Comparison of ENCODE assay signal across 13 cellular contexts in the genomic region with DNA sequence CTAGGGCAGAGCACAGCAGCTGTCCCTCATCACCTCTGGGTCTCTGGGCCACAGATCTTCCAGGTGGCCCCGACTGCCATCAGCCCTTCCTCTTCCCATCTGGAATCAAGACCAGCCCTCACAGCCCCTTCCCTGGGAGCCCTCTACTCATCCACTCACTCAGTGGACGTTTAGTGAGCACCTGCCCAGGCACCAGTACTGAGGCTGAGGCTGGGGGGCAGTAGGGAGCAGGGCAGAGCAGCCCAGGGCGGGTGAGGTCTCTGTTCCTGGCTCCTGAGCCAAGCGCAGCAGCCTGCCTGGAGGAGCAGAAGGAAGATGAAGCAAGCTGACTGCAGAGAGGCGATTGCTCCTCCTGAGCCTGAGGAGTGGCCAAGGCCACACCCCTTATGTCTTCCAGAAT. TPM values are rescaled to one million over a fixed set of nuclear protein-coding genes. Genes with fewer than 3 reads are reported as not detected.
A peak's percentile ranks its signal among the peaks of the same experiment; 100 is the strongest.
DNase-seq lines count a peak whose midpoint lies in the region; ATAC-seq, FAIRE-seq and TF ChIP-seq lines count a peak whose summit lies in the region.
"Had no signal": no experiment of that assay in that cellular context is flagged by ENCODE, and none has a peak within 500 bp of the region (broad histone marks: within the 10 kb centered on the region; RNA-seq: fewer than 3 reads in every experiment).

No MANE protein-coding gene starts in this region.

- H3K79me2 ChIP-seq in HepG2 (ENCODE audit: insufficient read depth, low read length), result no peaks in the 10 kb centered on the region

- 0 out of 2 replicates have a peak, but pooled peaks have one; percentile 15 for TF ChIP-seq CTCF in HepG2 (CRISPR knock-in tag; IDR thresholded peaks at IDR 0.05)

- intact Hi-C loops in HepG2 (cut with micrococcal nuclease; ENCODE audit: unreplicated experiment), result no loop called here

- H2AFZ ChIP-seq in HepG2 (ENCODE audit: low read length), result no peak overlapping the region

- TF ChIP-seq POLR2A in HepG2 (IDR thresholded peaks at IDR 0.05; ENCODE audit: insufficient read depth in 1 of 2, low read depth in 2 of 2, low read length in 2 of 2), result no peak

- H3K27ac ChIP-seq in HepG2 (ENCODE audit: extremely low read length, insufficient read depth, low read length), result no peak overlapping the region
- no peak overlapping the region for H3K27ac ChIP-seq in small intestine (ENCODE audit: low read depth in 1 of 2, low read length in 1 of 2)
- H3K27ac ChIP-seq: tibial nerve had no signal

- FAIRE-seq in HepG2 (lab: Jason Lieb, UNC), result no peak
- no peak for FAIRE-seq in small intestine (lab: Jason Lieb, UNC)

- in situ Hi-C loops in HepG2 (cut with HindIII; ENCODE audit: extremely low pct_ligation_motif_present, low pct_unique_long_range_greater_than_20kb), result no loop called here

- no peak overlapping the region for H3K9ac ChIP-seq in HepG2 (ENCODE audit: insufficient read depth, low read depth, low read length)

- H3K36me3 ChIP-seq in HepG2 (replicated peaks in 1 of 2; ENCODE audit: control insufficient read depth in 1 of 2, insufficient read depth in 2 of 2, low read length in 2 of 2) (no peaks in the 10 kb centered on the region), small intestine (ENCODE audit: control insufficient read depth in 2 of 2, insufficient read depth in 2 of 2, low read length in 2 of 2) (no peaks in the 10 kb centered on the region)

- DNase-seq in activated CD8-positive, alpha-beta memory T cell treated with anti-CD3 and anti-CD28 coated beads, Interleukin-2, amount 50 U/mL, for 48 hours, result peak; percentile 53
- DNase-seq in activated CD8-positive, alpha-beta memory T cell treated with anti-CD3 and anti-CD28 coated beads for 24 hours, result no peak
- DNase-seq in MV-4-11 (lab: John Stamatoyannopoulos, UW), result peak; percentile 24
- no peak for DNase-seq in HepG2 (ENCODE audit: low spot score)
- no peak for DNase-seq in HUDEP-2 (lab: John Stamatoyannopoulos, UW; ENCODE audit: unreplicated experiment in 76 of 76)
- DNase-seq in small intestine, result no peak
- DNase-seq: activated CD4-positive, alpha-beta T cell treated with anti-CD3 and anti-CD28 coated beads, Interleukin-2, amount 50 U/mL, for 1 hour; cortex of kidney; NCI-H187 had no signal

- 62% methylated on average over 4 of the region's 5 CpGs for WGBS in HepG2 (ENCODE audit: low lambda C conversion rate)
- WGBS in small intestine, 3 donors, result 11 to 37% (median 37%) methylated on average over 4 to 5 of the region's 5 CpGs

- POLR2A ChIA-PET in HepG2 (lab: Yijun Ruan, JAX), result no interaction called here

- no peak overlapping the region for H3K4me2 ChIP-seq in HepG2 (ENCODE audit: low read depth, low read length)

- CTCF ChIA-PET in HepG2 (lab: Yijun Ruan, JAX; ENCODE audit: low intra/inter-chr PET ratio, low total read pairs), result no interaction called here

- TF ChIP-seq EP300 in HepG2 (IDR thresholded peaks at IDR 0.05; ENCODE audit: low read depth in 2 of 2, low read length in 2 of 2) (no peak), HepG2 (CRISPR knock-in tag; IDR thresholded peaks at IDR 0.05; ENCODE audit: borderline replicate concordance) (no peak)

- no TSS peak for BruUV-seq in HepG2 (replicated peaks; lab: Mats Ljungman, UMichigan)

- H3K4me3 ChIP-seq in HepG2 (replicated peaks in 1 of 3; ENCODE audit: insufficient read depth in 1 of 3, low read depth in 2 of 3, low read length in 3 of 3) (no peak overlapping the region), small intestine (ENCODE audit: low read depth in 1 of 2, low read length in 2 of 2) (no peak overlapping the region)
- H3K4me3 ChIP-seq: tibial nerve had no signal

- H4K20me1 ChIP-seq in HepG2 (ENCODE audit: insufficient read depth, low read length), result no peaks in the 10 kb centered on the region

- peak; percentile 13; the same call in 1 of the 3 replicates for ATAC-seq in HepG2
- ATAC-seq: activated naive CD4-positive, alpha-beta T cell treated with anti-CD3 and anti-CD28 coated beads, Interleukin-2, amount 50 U/mL, for 72 hours had no signal

- H3K27me3 ChIP-seq in HepG2 (ENCODE audit: control insufficient read depth in 1 of 2, insufficient read depth in 2 of 2, low read length in 2 of 2) (peaks cover 0 to 6% of the 10 kb centered on the region in 2 experiments; a peak in 3 of 5 replicates), small intestine (ENCODE audit: control insufficient read depth in 2 of 2, insufficient read depth in 2 of 2, low read length in 2 of 2) (peaks cover 14 to 25% of the 10 kb centered on the region in 2 donors)

- no peak for TF ChIP-seq RAD21 in HepG2 (CRISPR knock-in tag; IDR thresholded peaks at IDR 0.05)

- H3K9me3 ChIP-seq in HepG2 (ENCODE audit: low read length) (no peaks in the 10 kb centered on the region), small intestine (ENCODE audit: control insufficient read depth, low read depth) (no peaks in the 10 kb centered on the region)
- H3K9me3 ChIP-seq: tibial nerve had no signal

- H3K4me1 ChIP-seq in HepG2 (ENCODE audit: insufficient read depth, low read length), result peaks cover 8% of the 10 kb centered on the region; the same call in 1 of the 2 replicates
- H3K4me1 ChIP-seq in small intestine (ENCODE audit: control insufficient read depth in 2 of 2, insufficient read depth in 1 of 2, low read depth in 1 of 2, low read length in 1 of 2), result no peaks in the 10 kb centered on the region

RNA-seq across cellular contexts. Expression of a gene that starts 5.5 kb away (rescaled TPM):
- total RNA-seq in HepG2 (2016; rRNA removed; fragmentation: Illumina TruSeq; extraction: Trizol), result 2.1 and 2.6 TPM in 2 replicates
- 0.10 and 0.18 TPM in 2 replicates for total RNA-seq in HepG2 (2016; cell fraction: cytosol; rRNA removed; fragmentation: Illumina TruSeq; extraction: Trizol; ENCODE audit: low read depth)
- total RNA-seq in HepG2 (2016; cell fraction: insoluble cytoplasmic fraction; rRNA removed; fragmentation: Illumina TruSeq; extraction: Trizol), result 1.6 and 2.3 TPM in 2 replicates
- total RNA-seq in HepG2 (2016; cell fraction: membrane; rRNA removed; fragmentation: Illumina TruSeq; extraction: Trizol), result 0.65 and 0.77 TPM in 2 replicates
- total RNA-seq in HepG2 (2016; cell fraction: nucleus; rRNA removed; fragmentation: Illumina TruSeq; extraction: Trizol), result 1.8 and 2.3 TPM in 2 replicates
- 1.3 and 2.2 TPM in 2 replicates for polyA plus RNA-seq in HepG2 (2011; rRNA removed)
- polyA plus RNA-seq in HepG2 (2011; cell fraction: cytosol; rRNA removed), result 1.2 TPM in 2 replicates
- 4.1 and 4.5 TPM in 2 replicates for polyA plus RNA-seq in HepG2 (2011; cell fraction: nucleus; rRNA removed)
- 0.87 and 1.2 TPM in 2 replicates for polyA plus RNA-seq in HepG2 (2012)
- polyA plus RNA-seq in HepG2 (2016; cell fraction: cytosol; fragmentation: Illumina TruSeq; extraction: Trizol; ENCODE audit: low read depth), result 0.20 TPM in 2 replicates
- 1.7 and 2.3 TPM in 2 replicates for polyA plus RNA-seq in HepG2 (2016; cell fraction: insoluble cytoplasmic fraction; fragmentation: Illumina TruSeq; extraction: Trizol; ENCODE audit: low read depth)
- polyA plus RNA-seq in HepG2 (2016; cell fraction: membrane; fragmentation: Illumina TruSeq; extraction: Trizol; ENCODE audit: low read depth), result 0.47 and 0.71 TPM in 2 replicates
- 3.0 and 3.2 TPM in 2 replicates for polyA plus RNA-seq in HepG2 (2016; cell fraction: nucleus; fragmentation: Illumina TruSeq; extraction: Trizol; ENCODE audit: insufficient read depth, low read depth)
- 3.4 TPM in 1 of 2 replicates, not detected in the other for polyA minus RNA-seq in HepG2 (2011; rRNA and poly(A)+ RNA removed; ENCODE audit: low replicate concordance)
- polyA minus RNA-seq in HepG2 (2011; cell fraction: cytosol; rRNA and poly(A)+ RNA removed), result 1.5 and 2.2 TPM in 2 replicates
- polyA minus RNA-seq in HepG2 (2011; cell fraction: nucleus; rRNA and poly(A)+ RNA removed), result 1.4 and 1.5 TPM in 2 replicates
- polyA plus RNA-seq in small intestine, result 1 to 10 TPM in 1 of 3 donors, under 1 TPM in 2; 0.22 to 3.5 (median 0.27) TPM

RNA-seq across cellular contexts. Expression of a gene that starts 21.8 kb away (rescaled TPM):
- 3.8 and 9.0 TPM in 2 replicates for total RNA-seq in HepG2 (2016; rRNA removed; fragmentation: Illumina TruSeq; extraction: Trizol)
- 1.6 and 2.0 TPM in 2 replicates for total RNA-seq in HepG2 (2016; cell fraction: cytosol; rRNA removed; fragmentation: Illumina TruSeq; extraction: Trizol; ENCODE audit: low read depth)
- 3.7 and 9.9 TPM in 2 replicates for total RNA-seq in HepG2 (2016; cell fraction: insoluble cytoplasmic fraction; rRNA removed; fragmentation: Illumina TruSeq; extraction: Trizol)
- total RNA-seq in HepG2 (2016; cell fraction: membrane; rRNA removed; fragmentation: Illumina TruSeq; extraction: Trizol), result 2.6 and 3.5 TPM in 2 replicates
- 11.3 and 13.3 TPM in 2 replicates for total RNA-seq in HepG2 (2016; cell fraction: nucleus; rRNA removed; fragmentation: Illumina TruSeq; extraction: Trizol)
- polyA plus RNA-seq in HepG2 (2011; rRNA removed), result 11.5 and 19.0 TPM in 2 replicates
- 5.2 and 7.9 TPM in 2 replicates for polyA plus RNA-seq in HepG2 (2011; cell fraction: cytosol; rRNA removed)
- 58.3 and 62.0 TPM in 2 replicates for polyA plus RNA-seq in HepG2 (2011; cell fraction: nucleus; rRNA removed)
- 11.0 and 15.5 TPM in 2 replicates for polyA plus RNA-seq in HepG2 (2012)
- 2.4 and 2.9 TPM in 2 replicates for polyA plus RNA-seq in HepG2 (2016; cell fraction: cytosol; fragmentation: Illumina TruSeq; extraction: Trizol; ENCODE audit: low read depth)
- polyA plus RNA-seq in HepG2 (2016; cell fraction: insoluble cytoplasmic fraction; fragmentation: Illumina TruSeq; extraction: Trizol; ENCODE audit: low read depth), result 4.2 and 5.5 TPM in 2 replicates
- polyA plus RNA-seq in HepG2 (2016; cell fraction: membrane; fragmentation: Illumina TruSeq; extraction: Trizol; ENCODE audit: low read depth), result 3.1 and 3.4 TPM in 2 replicates
- 25.4 and 29.9 TPM in 2 replicates for polyA plus RNA-seq in HepG2 (2016; cell fraction: nucleus; fragmentation: Illumina TruSeq; extraction: Trizol; ENCODE audit: insufficient read depth, low read depth)
- polyA minus RNA-seq in HepG2 (2011; rRNA and poly(A)+ RNA removed; ENCODE audit: low replicate concordance), result 2.0 and 19.4 TPM in 2 replicates
- polyA minus RNA-seq in HepG2 (2011; cell fraction: cytosol; rRNA and poly(A)+ RNA removed), result 6.5 and 8.6 TPM in 2 replicates
- 7.1 and 7.6 TPM in 2 replicates for polyA minus RNA-seq in HepG2 (2011; cell fraction: nucleus; rRNA and poly(A)+ RNA removed)
- polyA plus RNA-seq in small intestine, result 10 to 100 TPM; 28.2 to 85.9 (median 79.8) TPM

RNA-seq across cellular contexts. Expression of a gene that starts 23.5 kb away (rescaled TPM):
- total RNA-seq in HepG2 (2016; rRNA removed; fragmentation: Illumina TruSeq; extraction: Trizol), result 9.9 and 24.5 TPM in 2 replicates
- total RNA-seq in HepG2 (2016; cell fraction: cytosol; rRNA removed; fragmentation: Illumina TruSeq; extraction: Trizol; ENCODE audit: low read depth), result 17.8 and 21.3 TPM in 2 replicates
- total RNA-seq in HepG2 (2016; cell fraction: insoluble cytoplasmic fraction; rRNA removed; fragmentation: Illumina TruSeq; extraction: Trizol), result 10.7 and 27.7 TPM in 2 replicates
- 16.6 and 17.3 TPM in 2 replicates for total RNA-seq in HepG2 (2016; cell fraction: membrane; rRNA removed; fragmentation: Illumina TruSeq; extraction: Trizol)
- total RNA-seq in HepG2 (2016; cell fraction: nucleus; rRNA removed; fragmentation: Illumina TruSeq; extraction: Trizol), result 27.3 and 33.6 TPM in 2 replicates
- polyA plus RNA-seq in HepG2 (2011; rRNA removed) (42.7 and 43.1 TPM in 2 replicates), small intestine (100 to 1,000 TPM in 2 of 3 donors, 10 to 100 TPM in 1; 61.2 to 371 (median 336) TPM)
- 11.7 and 13.0 TPM in 2 replicates for polyA plus RNA-seq in HepG2 (2011; cell fraction: cytosol; rRNA removed)
- 163 and 176 TPM in 2 replicates for polyA plus RNA-seq in HepG2 (2011; cell fraction: nucleus; rRNA removed)
- 20.9 and 22.0 TPM in 2 replicates for polyA plus RNA-seq in HepG2 (2012)
- polyA plus RNA-seq in HepG2 (2016; cell fraction: cytosol; fragmentation: Illumina TruSeq; extraction: Trizol; ENCODE audit: low read depth), result 10.7 and 12.5 TPM in 2 replicates
- polyA plus RNA-seq in HepG2 (2016; cell fraction: insoluble cytoplasmic fraction; fragmentation: Illumina TruSeq; extraction: Trizol; ENCODE audit: low read depth), result 10.1 and 10.6 TPM in 2 replicates
- 12.3 and 13.1 TPM in 2 replicates for polyA plus RNA-seq in HepG2 (2016; cell fraction: membrane; fragmentation: Illumina TruSeq; extraction: Trizol; ENCODE audit: low read depth)
- 91.8 and 97.4 TPM in 2 replicates for polyA plus RNA-seq in HepG2 (2016; cell fraction: nucleus; fragmentation: Illumina TruSeq; extraction: Trizol; ENCODE audit: insufficient read depth, low read depth)
- polyA minus RNA-seq in HepG2 (2011; rRNA and poly(A)+ RNA removed; ENCODE audit: low replicate concordance), result 12.9 and 13.6 TPM in 2 replicates
- polyA minus RNA-seq in HepG2 (2011; cell fraction: cytosol; rRNA and poly(A)+ RNA removed), result 3.1 TPM in 2 replicates
- polyA minus RNA-seq in HepG2 (2011; cell fraction: nucleus; rRNA and poly(A)+ RNA removed), result 20.0 and 26.5 TPM in 2 replicates

RNA-seq across cellular contexts. Expression of a gene that starts 27.9 kb away (rescaled TPM):
- total RNA-seq in HepG2 (2016; rRNA removed; fragmentation: Illumina TruSeq; extraction: Trizol), result 2.3 and 9.2 TPM in 2 replicates
- total RNA-seq in HepG2 (2016; cell fraction: cytosol; rRNA removed; fragmentation: Illumina TruSeq; extraction: Trizol; ENCODE audit: low read depth), result 0.91 and 1.5 TPM in 2 replicates
- total RNA-seq in HepG2 (2016; cell fraction: insoluble cytoplasmic fraction; rRNA removed; fragmentation: Illumina TruSeq; extraction: Trizol), result 1.4 and 10.1 TPM in 2 replicates
- 1.9 and 2.4 TPM in 2 replicates for total RNA-seq in HepG2 (2016; cell fraction: membrane; rRNA removed; fragmentation: Illumina TruSeq; extraction: Trizol)
- total RNA-seq in HepG2 (2016; cell fraction: nucleus; rRNA removed; fragmentation: Illumina TruSeq; extraction: Trizol), result 11.6 and 16.2 TPM in 2 replicates
- polyA plus RNA-seq in HepG2 (2011; rRNA removed) (19.5 and 26.5 TPM in 2 replicates), small intestine (100 to 1,000 TPM in 1 of 3 donors, 10 to 100 TPM in 2; 14.6 to 115 (median 54.3) TPM)
- 4.5 and 5.2 TPM in 2 replicates for polyA plus RNA-seq in HepG2 (2011; cell fraction: cytosol; rRNA removed)
- 177 and 200 TPM in 2 replicates for polyA plus RNA-seq in HepG2 (2011; cell fraction: nucleus; rRNA removed)
- 15.0 and 23.3 TPM in 2 replicates for polyA plus RNA-seq in HepG2 (2012)
- 0.49 and 0.80 TPM in 2 replicates for polyA plus RNA-seq in HepG2 (2016; cell fraction: cytosol; fragmentation: Illumina TruSeq; extraction: Trizol; ENCODE audit: low read depth)
- 2.0 and 2.6 TPM in 2 replicates for polyA plus RNA-seq in HepG2 (2016; cell fraction: insoluble cytoplasmic fraction; fragmentation: Illumina TruSeq; extraction: Trizol; ENCODE audit: low read depth)
- polyA plus RNA-seq in HepG2 (2016; cell fraction: membrane; fragmentation: Illumina TruSeq; extraction: Trizol; ENCODE audit: low read depth), result 1.7 and 2.0 TPM in 2 replicates
- polyA plus RNA-seq in HepG2 (2016; cell fraction: nucleus; fragmentation: Illumina TruSeq; extraction: Trizol; ENCODE audit: insufficient read depth, low read depth), result 62.6 and 63.1 TPM in 2 replicates
- polyA minus RNA-seq in HepG2 (2011; rRNA and poly(A)+ RNA removed; ENCODE audit: low replicate concordance), result 7.0 and 8.4 TPM in 2 replicates
- polyA minus RNA-seq in HepG2 (2011; cell fraction: cytosol; rRNA and poly(A)+ RNA removed), result 0.79 and 1.7 TPM in 2 replicates
- 21.3 and 22.5 TPM in 2 replicates for polyA minus RNA-seq in HepG2 (2011; cell fraction: nucleus; rRNA and poly(A)+ RNA removed)

RNA-seq across cellular contexts. Expression of a gene that starts 43.4 kb away (rescaled TPM):
- not detected in 2 replicates for total RNA-seq in HepG2 (2016; rRNA removed; fragmentation: Illumina TruSeq; extraction: Trizol)
- not detected in 2 replicates for total RNA-seq in HepG2 (2016; cell fraction: cytosol; rRNA removed; fragmentation: Illumina TruSeq; extraction: Trizol; ENCODE audit: low read depth)
- not detected in 2 replicates for total RNA-seq in HepG2 (2016; cell fraction: insoluble cytoplasmic fraction; rRNA removed; fragmentation: Illumina TruSeq; extraction: Trizol)
- not detected in 2 replicates for total RNA-seq in HepG2 (2016; cell fraction: membrane; rRNA removed; fragmentation: Illumina TruSeq; extraction: Trizol)
- total RNA-seq in HepG2 (2016; cell fraction: nucleus; rRNA removed; fragmentation: Illumina TruSeq; extraction: Trizol), result not detected in 2 replicates
- 0.29 TPM in 1 of 2 replicates, not detected in the other for polyA plus RNA-seq in HepG2 (2011; rRNA removed)
- polyA plus RNA-seq in HepG2 (2011; cell fraction: cytosol; rRNA removed), result 0.27 TPM in 1 of 2 replicates, not detected in the other
- not detected in 2 replicates for polyA plus RNA-seq in HepG2 (2011; cell fraction: nucleus; rRNA removed)
- not detected in 2 replicates for polyA plus RNA-seq in HepG2 (2012)
- polyA plus RNA-seq in HepG2 (2016; cell fraction: cytosol; fragmentation: Illumina TruSeq; extraction: Trizol; ENCODE audit: low read depth), result not detected in 2 replicates
- not detected in 2 replicates for polyA plus RNA-seq in HepG2 (2016; cell fraction: insoluble cytoplasmic fraction; fragmentation: Illumina TruSeq; extraction: Trizol; ENCODE audit: low read depth)
- polyA plus RNA-seq in HepG2 (2016; cell fraction: membrane; fragmentation: Illumina TruSeq; extraction: Trizol; ENCODE audit: low read depth), result not detected in 2 replicates
- polyA plus RNA-seq in HepG2 (2016; cell fraction: nucleus; fragmentation: Illumina TruSeq; extraction: Trizol; ENCODE audit: insufficient read depth, low read depth), result not detected in 2 replicates
- not detected in 2 replicates for polyA minus RNA-seq in HepG2 (2011; rRNA and poly(A)+ RNA removed; ENCODE audit: low replicate concordance)
- polyA minus RNA-seq in HepG2 (2011; cell fraction: cytosol; rRNA and poly(A)+ RNA removed), result not detected in 2 replicates
- not detected in 2 replicates for polyA minus RNA-seq in HepG2 (2011; cell fraction: nucleus; rRNA and poly(A)+ RNA removed)
- polyA plus RNA-seq in small intestine, result under 1 TPM in 1 of 3 donors, not detected in 2; 0.33 TPM
- total RNA-seq: fibroblast of villous mesenchyme, myocyte, tibial nerve had no signal

Comparison
In these comparisons a context has a peak if more than half of its experiments do, and no peak if none do; other contexts are left out.
1. DNase-seq: peak in activated CD8-positive, alpha-beta memory T cell treated with anti-CD3 and anti-CD28 coated beads, Interleukin-2, amount 50 U/mL, for 48 hours (single experiment) and MV-4-11 (single experiment); none in activated CD8-positive, alpha-beta memory T cell treated with anti-CD3 and anti-CD28 coated beads for 24 hours (single experiment), HepG2 (single experiment), HUDEP-2 (0 of 76) and small intestine (single experiment).